1 cellular context compared by ENCODE assay signal in genomic region chr1:9910425-9911178, GRCh38.
A peak's percentile ranks its signal among the peaks of the same experiment; 100 is the strongest.
TF ChIP-seq lines count a peak whose summit lies in the region.

No MANE protein-coding gene starts in this region.

TF ChIP-seq in K562, 482 proteins besides CTCF, POLR2A, EP300 and RAD21 (continued from another document and continues in another):
- TF ChIP-seq GATAD2B (IDR thresholded peaks at IDR 0.05; ENCODE audit: borderline replicate concordance) (no peak), EP400 (IDR thresholded peaks at IDR 0.05) (peak; percentile 76), ZNF668 (CRISPR knock-in tag; IDR thresholded peaks at IDR 0.05) (no peak), ZNF197 (CRISPR knock-in tag; IDR thresholded peaks at IDR 0.05; ENCODE audit: low read depth) (no peak), SAP30 (IDR thresholded peaks at IDR 0.05; ENCODE audit: borderline replicate concordance, insufficient read depth, low read depth, low read length, poor library complexity, severe bottlenecking) (peak; percentile 79), ZSCAN29 (IDR thresholded peaks at IDR 0.05) (no peak), NFRKB (IDR thresholded peaks at IDR 0.05; ENCODE audit: low read depth) (peak; percentile 84), KHSRP (IDR thresholded peaks at IDR 0.05) (no peak), ZNF507 (tag; conservative IDR thresholded peaks at IDR 0.05) (no peak), NFIC (IDR thresholded peaks at IDR 0.05) (no peak), DIDO1 (tag; IDR thresholded peaks at IDR 0.05; ENCODE audit: low read depth) (no peak), BMI1 (IDR thresholded peaks at IDR 0.05; ENCODE audit: low read length) (no peak), ZNF584 (CRISPR knock-in tag; IDR thresholded peaks at IDR 0.05; ENCODE audit: low read depth) (no peak), SP2 (IDR thresholded peaks at IDR 0.05; ENCODE audit: extremely low read depth, low read depth, low read length, poor library complexity, severe bottlenecking) (peak; percentile 38), U2AF1 (optimal IDR thresholded peaks at IDR 0.05; ENCODE audit: low read depth, low read length) (no peak), KLF10 (CRISPR knock-in tag; IDR thresholded peaks at IDR 0.05) (no peak), PCBP2 (IDR thresholded peaks at IDR 0.05; ENCODE audit: low read depth, low read length, poor library complexity, severe bottlenecking) (no peak), ZNF133 (CRISPR knock-in tag; IDR thresholded peaks at IDR 0.05) (no peak), HINFP (tag; conservative IDR thresholded peaks at IDR 0.05; ENCODE audit: low read depth) (no peak), ILK (tag; IDR thresholded peaks at IDR 0.05; ENCODE audit: borderline replicate concordance, low read depth) (no peak), TRIM28 (IDR thresholded peaks at IDR 0.05) (0 out of 2 replicates have a peak, but pooled peaks have one; percentile 43), ZNF184 (CRISPR knock-in tag; IDR thresholded peaks at IDR 0.05) (no peak), SMARCE1 (IDR thresholded peaks at IDR 0.05) (no peak), GTF2E2 (tag; IDR thresholded peaks at IDR 0.05) (peak; percentile 89), SMAD3 (CRISPR knock-in tag; conservative IDR thresholded peaks at IDR 0.05) (0 out of 2 replicates have a peak, but pooled peaks have one; percentile 53), EHMT2 (IDR thresholded peaks at IDR 0.05) (no peak), SREBF1 (IDR thresholded peaks at IDR 0.05; ENCODE audit: borderline replicate concordance, low read depth, low read length) (no peak), ZNF384 (IDR thresholded peaks at IDR 0.05; ENCODE audit: low read depth, low read length) (no peak), BACH1 (tag; IDR thresholded peaks at IDR 0.05) (no peak), CBX3 (IDR thresholded peaks at IDR 0.05; ENCODE audit: borderline replicate concordance in 1 of 2, low read length in 2 of 2) (peak in 1 of 2 experiments; percentile 43; a peak in 2 of 3 replicates), HCFC1 (IDR thresholded peaks at IDR 0.05; ENCODE audit: low read depth, low read length) (no peak; the same call in 1 of the 2 replicates), PTBP1 (IDR thresholded peaks at IDR 0.05; ENCODE audit: low read depth, low read length) (no peak), ZNF644 (tag; IDR thresholded peaks at IDR 0.05; ENCODE audit: low read depth) (no peak), CHD4 (IDR thresholded peaks at IDR 0.05; ENCODE audit: insufficient read depth, insufficient replicate concordance, low read depth, low read length, poor library complexity, severe bottlenecking) (no peak), TBL1XR1 (IDR thresholded peaks at IDR 0.05; ENCODE audit: low read length in 2 of 2) (no peak; a peak in 1 of 4 replicates), FOS (IDR thresholded peaks at IDR 0.05; ENCODE audit: extremely low read depth, insufficient read length) (peak; percentile 15), ARID3B (CRISPR knock-in tag; IDR thresholded peaks at IDR 0.05; ENCODE audit: borderline replicate concordance) (0 out of 2 replicates have a peak, but pooled peaks have one; percentile 29), KLF1 (tag; IDR thresholded peaks at IDR 0.05) (no peak; the same call in 1 of the 2 replicates), SRSF3 (IDR thresholded peaks at IDR 0.05; ENCODE audit: insufficient read depth, low read length) (no peak), MXI1 (IDR thresholded peaks at IDR 0.05; ENCODE audit: low read depth, low read length) (peak; percentile 15; the same call in 1 of the 2 replicates), L3MBTL2 (IDR thresholded peaks at IDR 0.05) (peak; percentile 79; the same call in 1 of the 2 replicates), PPARD (CRISPR knock-in tag; IDR thresholded peaks at IDR 0.05) (no peak), ZNF354B (CRISPR knock-in tag; IDR thresholded peaks at IDR 0.05) (no peak), HOXB6 (CRISPR knock-in tag; IDR thresholded peaks at IDR 0.05; ENCODE audit: borderline replicate concordance) (no peak), PHF8 (IDR thresholded peaks at IDR 0.05; ENCODE audit: borderline replicate concordance, low read length) (peak; percentile 74), KLF6 (CRISPR knock-in tag; IDR thresholded peaks at IDR 0.05; ENCODE audit: borderline replicate concordance) (0 out of 2 replicates have a peak, but pooled peaks have one; percentile 49), NONO (IDR thresholded peaks at IDR 0.05; ENCODE audit: low read depth in 2 of 2, low read length in 1 of 2) (peak; percentile 15 to 68; a peak in 1 of 4 replicates), CREBBP (IDR thresholded peaks at IDR 0.05; ENCODE audit: low read depth, low read length) (no peak)
- TF ChIP-seq, protein P1, sequence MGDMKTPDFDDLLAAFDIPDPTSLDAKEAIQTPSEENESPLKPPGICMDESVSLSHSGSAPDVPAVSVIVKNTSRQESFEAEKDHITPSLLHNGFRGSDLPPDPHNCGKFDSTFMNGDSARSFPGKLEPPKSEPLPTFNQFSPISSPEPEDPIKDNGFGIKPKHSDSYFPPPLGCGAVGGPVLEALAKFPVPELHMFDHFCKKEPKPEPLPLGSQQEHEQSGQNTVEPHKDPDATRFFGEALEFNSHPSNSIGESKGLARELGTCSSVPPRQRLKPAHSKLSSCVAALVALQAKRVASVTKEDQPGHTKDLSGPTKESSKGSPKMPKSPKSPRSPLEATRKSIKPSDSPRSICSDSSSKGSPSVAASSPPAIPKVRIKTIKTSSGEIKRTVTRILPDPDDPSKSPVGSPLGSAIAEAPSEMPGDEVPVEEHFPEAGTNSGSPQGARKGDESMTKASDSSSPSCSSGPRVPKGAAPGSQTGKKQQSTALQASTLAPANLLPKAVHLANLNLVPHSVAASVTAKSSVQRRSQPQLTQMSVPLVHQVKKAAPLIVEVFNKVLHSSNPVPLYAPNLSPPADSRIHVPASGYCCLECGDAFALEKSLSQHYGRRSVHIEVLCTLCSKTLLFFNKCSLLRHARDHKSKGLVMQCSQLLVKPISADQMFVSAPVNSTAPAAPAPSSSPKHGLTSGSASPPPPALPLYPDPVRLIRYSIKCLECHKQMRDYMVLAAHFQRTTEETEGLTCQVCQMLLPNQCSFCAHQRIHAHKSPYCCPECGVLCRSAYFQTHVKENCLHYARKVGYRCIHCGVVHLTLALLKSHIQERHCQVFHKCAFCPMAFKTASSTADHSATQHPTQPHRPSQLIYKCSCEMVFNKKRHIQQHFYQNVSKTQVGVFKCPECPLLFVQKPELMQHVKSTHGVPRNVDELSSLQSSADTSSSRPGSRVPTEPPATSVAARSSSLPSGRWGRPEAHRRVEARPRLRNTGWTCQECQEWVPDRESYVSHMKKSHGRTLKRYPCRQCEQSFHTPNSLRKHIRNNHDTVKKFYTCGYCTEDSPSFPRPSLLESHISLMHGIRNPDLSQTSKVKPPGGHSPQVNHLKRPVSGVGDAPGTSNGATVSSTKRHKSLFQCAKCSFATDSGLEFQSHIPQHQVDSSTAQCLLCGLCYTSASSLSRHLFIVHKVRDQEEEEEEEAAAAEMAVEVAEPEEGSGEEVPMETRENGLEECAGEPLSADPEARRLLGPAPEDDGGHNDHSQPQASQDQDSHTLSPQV (IDR thresholded peaks at IDR 0.05), result no peak
- TF ChIP-seq, protein P2, sequence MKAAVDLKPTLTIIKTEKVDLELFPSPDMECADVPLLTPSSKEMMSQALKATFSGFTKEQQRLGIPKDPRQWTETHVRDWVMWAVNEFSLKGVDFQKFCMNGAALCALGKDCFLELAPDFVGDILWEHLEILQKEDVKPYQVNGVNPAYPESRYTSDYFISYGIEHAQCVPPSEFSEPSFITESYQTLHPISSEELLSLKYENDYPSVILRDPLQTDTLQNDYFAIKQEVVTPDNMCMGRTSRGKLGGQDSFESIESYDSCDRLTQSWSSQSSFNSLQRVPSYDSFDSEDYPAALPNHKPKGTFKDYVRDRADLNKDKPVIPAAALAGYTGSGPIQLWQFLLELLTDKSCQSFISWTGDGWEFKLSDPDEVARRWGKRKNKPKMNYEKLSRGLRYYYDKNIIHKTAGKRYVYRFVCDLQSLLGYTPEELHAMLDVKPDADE (conservative IDR thresholded peaks at IDR 0.05; ENCODE audit: control insufficient read depth, low read depth, low read length), result peak; percentile 61; the same call in 1 of the 2 replicates
- TF ChIP-seq, protein P3, sequence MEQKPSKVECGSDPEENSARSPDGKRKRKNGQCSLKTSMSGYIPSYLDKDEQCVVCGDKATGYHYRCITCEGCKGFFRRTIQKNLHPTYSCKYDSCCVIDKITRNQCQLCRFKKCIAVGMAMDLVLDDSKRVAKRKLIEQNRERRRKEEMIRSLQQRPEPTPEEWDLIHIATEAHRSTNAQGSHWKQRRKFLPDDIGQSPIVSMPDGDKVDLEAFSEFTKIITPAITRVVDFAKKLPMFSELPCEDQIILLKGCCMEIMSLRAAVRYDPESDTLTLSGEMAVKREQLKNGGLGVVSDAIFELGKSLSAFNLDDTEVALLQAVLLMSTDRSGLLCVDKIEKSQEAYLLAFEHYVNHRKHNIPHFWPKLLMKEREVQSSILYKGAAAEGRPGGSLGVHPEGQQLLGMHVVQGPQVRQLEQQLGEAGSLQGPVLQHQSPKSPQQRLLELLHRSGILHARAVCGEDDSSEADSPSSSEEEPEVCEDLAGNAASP (IDR thresholded peaks at IDR 0.05), result no peak
- TF ChIP-seq, protein P4, sequence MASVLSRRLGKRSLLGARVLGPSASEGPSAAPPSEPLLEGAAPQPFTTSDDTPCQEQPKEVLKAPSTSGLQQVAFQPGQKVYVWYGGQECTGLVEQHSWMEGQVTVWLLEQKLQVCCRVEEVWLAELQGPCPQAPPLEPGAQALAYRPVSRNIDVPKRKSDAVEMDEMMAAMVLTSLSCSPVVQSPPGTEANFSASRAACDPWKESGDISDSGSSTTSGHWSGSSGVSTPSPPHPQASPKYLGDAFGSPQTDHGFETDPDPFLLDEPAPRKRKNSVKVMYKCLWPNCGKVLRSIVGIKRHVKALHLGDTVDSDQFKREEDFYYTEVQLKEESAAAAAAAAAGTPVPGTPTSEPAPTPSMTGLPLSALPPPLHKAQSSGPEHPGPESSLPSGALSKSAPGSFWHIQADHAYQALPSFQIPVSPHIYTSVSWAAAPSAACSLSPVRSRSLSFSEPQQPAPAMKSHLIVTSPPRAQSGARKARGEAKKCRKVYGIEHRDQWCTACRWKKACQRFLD (CRISPR knock-in tag; IDR thresholded peaks at IDR 0.05), result no peak; the same call in 1 of the 2 replicates
- TF ChIP-seq, protein P5, sequence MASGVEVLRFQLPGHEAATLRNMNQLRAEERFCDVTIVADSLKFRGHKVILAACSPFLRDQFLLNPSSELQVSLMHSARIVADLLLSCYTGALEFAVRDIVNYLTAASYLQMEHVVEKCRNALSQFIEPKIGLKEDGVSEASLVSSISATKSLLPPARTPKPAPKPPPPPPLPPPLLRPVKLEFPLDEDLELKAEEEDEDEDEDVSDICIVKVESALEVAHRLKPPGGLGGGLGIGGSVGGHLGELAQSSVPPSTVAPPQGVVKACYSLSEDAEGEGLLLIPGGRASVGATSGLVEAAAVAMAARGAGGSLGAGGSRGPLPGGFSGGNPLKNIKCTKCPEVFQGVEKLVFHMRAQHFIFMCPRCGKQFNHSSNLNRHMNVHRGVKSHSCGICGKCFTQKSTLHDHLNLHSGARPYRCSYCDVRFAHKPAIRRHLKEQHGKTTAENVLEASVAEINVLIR (CRISPR knock-in tag; IDR thresholded peaks at IDR 0.05), result no peak
- TF ChIP-seq, protein P6, sequence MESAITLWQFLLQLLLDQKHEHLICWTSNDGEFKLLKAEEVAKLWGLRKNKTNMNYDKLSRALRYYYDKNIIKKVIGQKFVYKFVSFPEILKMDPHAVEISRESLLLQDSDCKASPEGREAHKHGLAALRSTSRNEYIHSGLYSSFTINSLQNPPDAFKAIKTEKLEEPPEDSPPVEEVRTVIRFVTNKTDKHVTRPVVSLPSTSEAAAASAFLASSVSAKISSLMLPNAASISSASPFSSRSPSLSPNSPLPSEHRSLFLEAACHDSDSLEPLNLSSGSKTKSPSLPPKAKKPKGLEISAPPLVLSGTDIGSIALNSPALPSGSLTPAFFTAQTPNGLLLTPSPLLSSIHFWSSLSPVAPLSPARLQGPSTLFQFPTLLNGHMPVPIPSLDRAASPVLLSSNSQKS (CRISPR knock-in tag; IDR thresholded peaks at IDR 0.05), result no peak
- TF ChIP-seq, protein P7, sequence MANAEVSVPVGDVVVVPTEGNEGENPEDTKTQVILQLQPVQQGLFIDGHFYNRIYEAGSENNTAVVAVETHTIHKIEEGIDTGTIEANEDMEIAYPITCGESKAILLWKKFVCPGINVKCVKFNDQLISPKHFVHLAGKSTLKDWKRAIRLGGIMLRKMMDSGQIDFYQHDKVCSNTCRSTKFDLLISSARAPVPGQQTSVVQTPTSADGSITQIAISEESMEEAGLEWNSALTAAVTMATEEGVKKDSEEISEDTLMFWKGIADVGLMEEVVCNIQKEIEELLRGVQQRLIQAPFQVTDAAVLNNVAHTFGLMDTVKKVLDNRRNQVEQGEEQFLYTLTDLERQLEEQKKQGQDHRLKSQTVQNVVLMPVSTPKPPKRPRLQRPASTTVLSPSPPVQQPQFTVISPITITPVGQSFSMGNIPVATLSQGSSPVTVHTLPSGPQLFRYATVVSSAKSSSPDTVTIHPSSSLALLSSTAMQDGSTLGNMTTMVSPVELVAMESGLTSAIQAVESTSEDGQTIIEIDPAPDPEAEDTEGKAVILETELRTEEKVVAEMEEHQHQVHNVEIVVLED (CRISPR knock-in tag; IDR thresholded peaks at IDR 0.05), result no peak
